In the genomic region with DNA sequence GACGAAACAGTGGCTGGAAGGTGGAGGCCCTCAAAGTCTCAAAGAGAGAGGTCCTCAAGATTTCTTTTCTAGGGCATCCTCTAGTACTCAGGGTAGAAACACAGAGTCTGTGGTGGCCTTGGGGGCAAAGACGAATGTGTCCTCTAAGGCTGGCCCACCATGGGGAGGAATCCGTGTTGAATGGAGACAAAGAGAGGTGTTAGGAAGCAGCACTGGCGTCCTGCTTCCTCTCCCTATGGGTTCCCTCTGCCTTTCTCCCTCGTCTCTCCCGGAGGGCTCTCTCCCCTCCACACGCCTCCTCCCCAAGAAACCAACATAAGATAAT, we compare ENCODE assay signal across 9 cellular contexts.
DNase-seq lines count a peak whose midpoint lies in the region; ATAC-seq and TF ChIP-seq lines count a peak whose summit lies in the region.
"Had no signal": no experiment of that assay in that cellular context is flagged by ENCODE, and none has a peak within 500 bp of the region (broad histone marks: within the 10 kb centered on the region; RNA-seq: fewer than 3 reads in every experiment).

No MANE protein-coding gene starts in this region.

- peak overlapping the region; percentile 26 for H3K4me3 Mint-ChIP-seq in chondrocyte (ENCODE audit: unreplicated experiment)
- H3K4me3 Mint-ChIP-seq: neural crest cell had no signal

- H3K27ac ChIP-seq in muscle layer of duodenum (ENCODE audit: low read length) = peak overlapping the region; percentile 67

- H3K36me3 ChIP-seq in muscle layer of duodenum (ENCODE audit: control insufficient read depth in 1 of 2, insufficient read depth in 2 of 2, low read length in 2 of 2) = no peaks in the 10 kb centered on the region

- no peak overlapping the region for H3K27ac Mint-ChIP-seq in chondrocyte (ENCODE audit: unreplicated experiment)

- ATAC-seq in GM19043 (IDR thresholded peaks at IDR 0.05; ENCODE audit: low read depth, unreplicated experiment) = peak; percentile 2
- peak; percentile 2 for ATAC-seq in HG03442 (IDR thresholded peaks at IDR 0.05; ENCODE audit: unreplicated experiment)
- ATAC-seq in HG02884 (IDR thresholded peaks at IDR 0.05; ENCODE audit: unreplicated experiment) = no peak
- ATAC-seq in omental fat pad (ENCODE audit: low FRiP score) = no peak

- H3K27me3 ChIP-seq in muscle layer of duodenum (ENCODE audit: low read depth, low read length) = no peaks in the 10 kb centered on the region

- H3K4me3 ChIP-seq in muscle layer of duodenum (ENCODE audit: low read depth in 1 of 2, low read length in 2 of 2) = peak overlapping the region; percentile 54 to 66

- H3K9me3 Mint-ChIP-seq in chondrocyte (ENCODE audit: low read depth) = no peaks in the 10 kb centered on the region
- H3K9me3 Mint-ChIP-seq: neural crest cell had no signal

- no peaks in the 10 kb centered on the region for H3K36me3 Mint-ChIP-seq in chondrocyte (ENCODE audit: low read depth)

- peaks cover 7 to 8% of the 10 kb centered on the region in 2 donors for H3K4me1 ChIP-seq in muscle layer of duodenum (ENCODE audit: control insufficient read depth in 1 of 2, insufficient read depth in 2 of 2, low read length in 2 of 2)

- peaks cover 21% of the 10 kb centered on the region for H3K4me1 Mint-ChIP-seq in chondrocyte (ENCODE audit: low read depth)
- H3K4me1 Mint-ChIP-seq: neural crest cell had no signal

- DNase-seq in chondrocyte (ENCODE audit: low spot score) = no peak
- no peak for DNase-seq in RPMI8226
- DNase-seq in middle frontal gyrus (ENCODE audit: extremely low spot score, low spot score) = no peak
- no peak for DNase-seq in omental fat pad (ENCODE audit: low spot score)

- H3K9me3 ChIP-seq in muscle layer of duodenum (ENCODE audit: control insufficient read depth in 1 of 2, low read length in 2 of 2) = no peaks in the 10 kb centered on the region

- H3K27me3 Mint-ChIP-seq in chondrocyte (ENCODE audit: low read depth) = no peaks in the 10 kb centered on the region

- TF ChIP-seq CTCF in chondrocyte (IDR thresholded peaks at IDR 0.05) = no peak
- no peak for TF ChIP-seq CTCF in omental fat pad (IDR thresholded peaks at IDR 0.05)

Comparison
In these comparisons a context has a peak if more than half of its experiments do, and no peak if none do; other contexts are left out.
1. ATAC-seq: peak in GM19043 (single experiment) and HG03442 (single experiment); none in HG02884 (single experiment) and omental fat pad (single experiment).